In genomic region chr3:66489115-66489514, GRCh38 we compare ENCODE assay signal across 18 cellular contexts. TPM values are rescaled to one million over a fixed set of nuclear protein-coding genes. Genes with fewer than 3 reads are reported as not detected.
DNase-seq lines count a peak whose midpoint lies in the region; ATAC-seq and TF ChIP-seq lines count a peak whose summit lies in the region.
"Had no signal": no experiment of that assay in that cellular context is flagged by ENCODE, and none has a peak within 500 bp of the region (broad histone marks: within the 10 kb centered on the region; RNA-seq: fewer than 3 reads in every experiment).

No MANE protein-coding gene starts in this region.

- H3K27me3 Mint-ChIP-seq in activated naive CD8-positive, alpha-beta T cell treated with anti-CD3 and anti-CD28 coated beads for 36 hours = peaks cover 31% of the 10 kb centered on the region

- H3K4me3 ChIP-seq in DOHH2 (ENCODE audit: low read length) = peak overlapping the region; percentile 80
- H3K4me3 ChIP-seq in psoas muscle = no peak overlapping the region
- H3K4me3 ChIP-seq: GM12878, pancreas, SJCRH30 had no signal

- H3K4me3 Mint-ChIP-seq in activated naive CD8-positive, alpha-beta T cell treated with anti-CD3 and anti-CD28 coated beads for 36 hours = peak overlapping the region; percentile 10
- H3K4me3 Mint-ChIP-seq: CD14-positive monocyte, type B pancreatic cell had no signal

- WGBS in psoas muscle, 3 donors = 90 to 98% (median 93%) methylated on average over 2 of the region's 2 CpGs

- ATAC-seq in psoas muscle = no peak
- ATAC-seq: pancreas had no signal

- H3K9me2 ChIP-seq in DOHH2 (replicated peaks; ENCODE audit: control insufficient read depth, low read length) = no peaks in the 10 kb centered on the region

- peaks cover 57% of the 10 kb centered on the region for H3K36me3 ChIP-seq in DOHH2 (ENCODE audit: control insufficient read depth, low read length)
- H3K36me3 ChIP-seq in psoas muscle (ENCODE audit: insufficient read depth in 1 of 2, low read depth in 1 of 2) = no peaks in the 10 kb centered on the region
- H3K36me3 ChIP-seq: brain microvascular endothelial cell, pancreas, SJCRH30 had no signal

- no peak for DNase-seq in activated naive CD8-positive, alpha-beta T cell treated with anti-CD3 and anti-CD28 coated beads for 36 hours
- DNase-seq in psoas muscle = no peak
- DNase-seq in T-helper 9 cell = no peak
- no peak for DNase-seq in OCI-M1 (lab: John Stamatoyannopoulos, UW)
- DNase-seq in GM19238 (ENCODE audit: insufficient read length, low spot score) = no peak
- DNase-seq: activated T-cell treated with anti-CD3 and anti-CD28 coated beads, Interleukin-2, amount 50 U/mL, for 4 hours; brain microvascular endothelial cell; EL; foreskin melanocyte; NCI-H1092; NCI-H226; pancreas; SJCRH30 had no signal

- peak overlapping the region; percentile 84 for H3K27ac Mint-ChIP-seq in activated naive CD8-positive, alpha-beta T cell treated with anti-CD3 and anti-CD28 coated beads for 36 hours
- H3K27ac Mint-ChIP-seq: type B pancreatic cell had no signal

- peaks cover 100% of the 10 kb centered on the region for H3K79me2 ChIP-seq in DOHH2 (ENCODE audit: control insufficient read depth, low read length)

- peaks cover 28% of the 10 kb centered on the region for H4K20me1 ChIP-seq in DOHH2 (ENCODE audit: control insufficient read depth, insufficient read depth, low read depth, low read length)

- peaks cover 15% of the 10 kb centered on the region for H3K36me3 Mint-ChIP-seq in activated naive CD8-positive, alpha-beta T cell treated with anti-CD3 and anti-CD28 coated beads for 36 hours
- H3K36me3 Mint-ChIP-seq: CD14-positive monocyte had no signal

- peaks cover 1% of the 10 kb centered on the region for H3K9me3 Mint-ChIP-seq in activated naive CD8-positive, alpha-beta T cell treated with anti-CD3 and anti-CD28 coated beads for 36 hours
- H3K9me3 Mint-ChIP-seq: activated T-cell treated with anti-CD3 and anti-CD28 coated beads, Interleukin-2, amount 50 U/mL, for 4 hours; CD14-positive monocyte had no signal

- H3K27me3 ChIP-seq in DOHH2 (ENCODE audit: control insufficient read depth, low read length) = no peaks in the 10 kb centered on the region
- H3K27me3 ChIP-seq in psoas muscle (ENCODE audit: insufficient read depth in 3 of 3, low read length in 2 of 3) = no peaks in the 10 kb centered on the region
- H3K27me3 ChIP-seq: brain microvascular endothelial cell, pancreas, SJCRH30 had no signal

- peak overlapping the region; percentile 91 for H3K4me2 ChIP-seq in DOHH2 (ENCODE audit: low read length)

- H3K4me1 ChIP-seq in DOHH2 (ENCODE audit: control insufficient read depth, low read length) (peaks cover 100% of the 10 kb centered on the region), psoas muscle (peaks cover 88% of the 10 kb centered on the region)
- H3K4me1 ChIP-seq: SJCRH30 had no signal

- TF ChIP-seq CTCF in C4-2B (conservative IDR thresholded peaks at IDR 0.05) (no peak), DOHH2 (IDR thresholded peaks at IDR 0.05; ENCODE audit: low read depth, low read length, poor library complexity, severe bottlenecking) (no peak), psoas muscle (IDR thresholded peaks at IDR 0.05) (no peak)

- peaks cover 45% of the 10 kb centered on the region for H3K4me1 Mint-ChIP-seq in activated naive CD8-positive, alpha-beta T cell treated with anti-CD3 and anti-CD28 coated beads for 36 hours

- H3K27ac ChIP-seq in C4-2B (peak overlapping the region; percentile 64), DOHH2 (ENCODE audit: low read depth, low read length) (peak overlapping the region; percentile 97), psoas muscle (peak overlapping the region; percentile 90)
- H3K27ac ChIP-seq: brain microvascular endothelial cell, SJCRH30 had no signal

- intact Hi-C loops in psoas muscle (cut with DNase I) = no loop called here

- peaks cover 25% of the 10 kb centered on the region for H3F3A ChIP-seq in DOHH2 (ENCODE audit: control insufficient read depth, insufficient read depth)

- H3K9me3 ChIP-seq in DOHH2 (ENCODE audit: control insufficient read depth, insufficient read depth, low read length) = no peaks in the 10 kb centered on the region
- no peaks in the 10 kb centered on the region for H3K9me3 ChIP-seq in psoas muscle
- H3K9me3 ChIP-seq: pancreas, SJCRH30 had no signal

RNA-seq across cellular contexts. Expression of gene LRIG1, which starts 11.7 kb away (rescaled TPM):
- total RNA-seq in activated naive CD8-positive, alpha-beta T cell treated with anti-CD3 and anti-CD28 coated beads for 36 hours = 1 to 10 TPM; 8.2 to 8.5 TPM
- 100 to 1,000 TPM in 1 of 4 donors, 10 to 100 TPM in 3; 41.1 to 119 (median 49.8) TPM for total RNA-seq in psoas muscle
- 10 to 100 TPM in 2 of 3 donors, 1 to 10 TPM in 1; 9.8 to 29.4 (median 29.0) TPM for polyA plus RNA-seq in psoas muscle

Comparison
In these comparisons a context has a peak if more than half of its experiments do, and no peak if none do; other contexts are left out.
1. RNA of gene LRIG1, which starts 11.7 kb away (total RNA-seq): 41.1 to 119 TPM in psoas muscle; 8.2 to 8.5 TPM in activated naive CD8-positive, alpha-beta T cell treated with anti-CD3 and anti-CD28 coated beads for 36 hours; every median in the first group is over 4 times any median in the second.
2. Peak in every context shown above with its lines, with median percentiles within 50 percentile points of each other: H3K27ac ChIP-seq.